ENCODE assay signal across 1 cellular context in the genomic region with DNA sequence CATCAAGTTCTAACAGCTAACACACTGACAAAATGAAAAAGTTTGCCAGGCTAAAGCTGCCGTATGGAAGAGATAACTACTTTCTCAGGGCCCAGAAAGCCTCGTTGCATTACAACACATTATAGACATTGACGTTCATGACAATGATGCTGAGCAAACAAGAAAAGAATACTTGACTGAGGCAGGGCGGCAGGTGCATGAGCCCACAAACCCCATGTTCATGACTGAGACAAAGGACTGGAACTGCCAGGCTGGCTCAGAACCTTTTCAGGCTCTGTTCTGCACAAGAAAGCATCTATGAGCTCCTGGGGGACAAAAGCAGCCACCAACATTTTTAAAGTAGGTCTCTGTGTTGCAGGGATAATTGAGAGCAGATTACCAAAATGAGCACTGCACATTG.
TF ChIP-seq lines count a peak whose summit lies in the region.

No MANE protein-coding gene starts in this region.

TF ChIP-seq in GM23338, 12 proteins besides CTCF, POLR2A, EP300 and RAD21 (continued from another document):
- TF ChIP-seq, protein P1, sequence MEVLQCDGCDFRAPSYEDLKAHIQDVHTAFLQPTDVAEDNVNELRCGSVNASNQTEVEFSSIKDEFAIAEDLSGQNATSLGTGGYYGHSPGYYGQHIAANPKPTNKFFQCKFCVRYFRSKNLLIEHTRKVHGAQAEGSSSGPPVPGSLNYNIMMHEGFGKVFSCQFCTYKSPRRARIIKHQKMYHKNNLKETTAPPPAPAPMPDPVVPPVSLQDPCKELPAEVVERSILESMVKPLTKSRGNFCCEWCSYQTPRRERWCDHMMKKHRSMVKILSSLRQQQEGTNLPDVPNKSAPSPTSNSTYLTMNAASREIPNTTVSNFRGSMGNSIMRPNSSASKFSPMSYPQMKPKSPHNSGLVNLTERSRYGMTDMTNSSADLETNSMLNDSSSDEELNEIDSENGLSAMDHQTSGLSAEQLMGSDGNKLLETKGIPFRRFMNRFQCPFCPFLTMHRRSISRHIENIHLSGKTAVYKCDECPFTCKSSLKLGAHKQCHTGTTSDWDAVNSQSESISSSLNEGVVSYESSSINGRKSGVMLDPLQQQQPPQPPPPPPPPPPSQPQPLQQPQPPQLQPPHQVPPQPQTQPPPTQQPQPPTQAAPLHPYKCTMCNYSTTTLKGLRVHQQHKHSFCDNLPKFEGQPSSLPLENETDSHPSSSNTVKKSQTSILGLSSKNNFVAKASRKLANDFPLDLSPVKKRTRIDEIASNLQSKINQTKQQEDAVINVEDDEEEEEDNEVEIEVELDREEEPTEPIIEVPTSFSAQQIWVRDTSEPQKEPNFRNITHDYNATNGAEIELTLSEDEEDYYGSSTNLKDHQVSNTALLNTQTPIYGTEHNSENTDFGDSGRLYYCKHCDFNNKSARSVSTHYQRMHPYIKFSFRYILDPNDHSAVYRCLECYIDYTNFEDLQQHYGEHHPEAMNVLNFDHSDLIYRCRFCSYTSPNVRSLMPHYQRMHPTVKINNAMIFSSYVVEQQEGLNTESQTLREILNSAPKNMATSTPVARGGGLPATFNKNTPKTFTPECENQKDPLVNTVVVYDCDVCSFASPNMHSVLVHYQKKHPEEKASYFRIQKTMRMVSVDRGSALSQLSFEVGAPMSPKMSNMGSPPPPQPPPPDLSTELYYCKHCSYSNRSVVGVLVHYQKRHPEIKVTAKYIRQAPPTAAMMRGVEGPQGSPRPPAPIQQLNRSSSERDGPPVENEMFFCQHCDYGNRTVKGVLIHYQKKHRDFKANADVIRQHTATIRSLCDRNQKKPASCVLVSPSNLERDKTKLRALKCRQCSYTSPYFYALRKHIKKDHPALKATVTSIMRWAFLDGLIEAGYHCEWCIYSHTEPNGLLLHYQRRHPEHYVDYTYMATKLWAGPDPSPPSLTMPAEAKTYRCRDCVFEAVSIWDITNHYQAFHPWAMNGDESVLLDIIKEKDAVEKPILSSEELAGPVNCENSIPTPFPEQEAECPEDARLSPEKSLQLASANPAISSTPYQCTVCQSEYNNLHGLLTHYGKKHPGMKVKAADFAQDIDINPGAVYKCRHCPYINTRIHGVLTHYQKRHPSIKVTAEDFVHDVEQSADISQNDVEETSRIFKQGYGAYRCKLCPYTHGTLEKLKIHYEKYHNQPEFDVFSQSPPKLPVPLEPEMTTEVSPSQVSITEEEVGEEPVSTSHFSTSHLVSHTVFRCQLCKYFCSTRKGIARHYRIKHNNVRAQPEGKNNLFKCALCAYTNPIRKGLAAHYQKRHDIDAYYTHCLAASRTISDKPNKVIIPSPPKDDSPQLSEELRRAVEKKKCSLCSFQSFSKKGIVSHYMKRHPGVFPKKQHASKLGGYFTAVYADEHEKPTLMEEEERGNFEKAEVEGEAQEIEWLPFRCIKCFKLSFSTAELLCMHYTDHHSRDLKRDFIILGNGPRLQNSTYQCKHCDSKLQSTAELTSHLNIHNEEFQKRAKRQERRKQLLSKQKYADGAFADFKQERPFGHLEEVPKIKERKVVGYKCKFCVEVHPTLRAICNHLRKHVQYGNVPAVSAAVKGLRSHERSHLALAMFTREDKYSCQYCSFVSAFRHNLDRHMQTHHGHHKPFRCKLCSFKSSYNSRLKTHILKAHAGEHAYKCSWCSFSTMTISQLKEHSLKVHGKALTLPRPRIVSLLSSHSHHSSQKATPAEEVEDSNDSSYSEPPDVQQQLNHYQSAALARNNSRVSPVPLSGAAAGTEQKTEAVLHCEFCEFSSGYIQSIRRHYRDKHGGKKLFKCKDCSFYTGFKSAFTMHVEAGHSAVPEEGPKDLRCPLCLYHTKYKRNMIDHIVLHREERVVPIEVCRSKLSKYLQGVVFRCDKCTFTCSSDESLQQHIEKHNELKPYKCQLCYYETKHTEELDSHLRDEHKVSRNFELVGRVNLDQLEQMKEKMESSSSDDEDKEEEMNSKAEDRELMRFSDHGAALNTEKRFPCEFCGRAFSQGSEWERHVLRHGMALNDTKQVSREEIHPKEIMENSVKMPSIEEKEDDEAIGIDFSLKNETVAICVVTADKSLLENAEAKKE (CRISPR knock-in tag; IDR thresholded peaks at IDR 0.05) = no peak
- TF ChIP-seq ZNF331 (CRISPR knock-in tag; IDR thresholded peaks at IDR 0.05; ENCODE audit: low read depth) (no peak), EZH2phosphoT487 (IDR thresholded peaks at IDR 0.05; ENCODE audit: unreplicated experiment) (no peak), POLR2AphosphoS5 (IDR thresholded peaks at IDR 0.05; ENCODE audit: low read depth) (no peak), EZH2 (IDR thresholded peaks at IDR 0.05; ENCODE audit: low read depth, unreplicated experiment) (no peak), STAT1 (IDR thresholded peaks at IDR 0.05; ENCODE audit: unreplicated experiment) (no peak), CREB1 (CRISPR knock-in tag; IDR thresholded peaks at IDR 0.05; ENCODE audit: low read depth) (no peak), NANOG (IDR thresholded peaks at IDR 0.05; ENCODE audit: borderline replicate concordance) (no peak)
- TF ChIP-seq, protein P2, sequence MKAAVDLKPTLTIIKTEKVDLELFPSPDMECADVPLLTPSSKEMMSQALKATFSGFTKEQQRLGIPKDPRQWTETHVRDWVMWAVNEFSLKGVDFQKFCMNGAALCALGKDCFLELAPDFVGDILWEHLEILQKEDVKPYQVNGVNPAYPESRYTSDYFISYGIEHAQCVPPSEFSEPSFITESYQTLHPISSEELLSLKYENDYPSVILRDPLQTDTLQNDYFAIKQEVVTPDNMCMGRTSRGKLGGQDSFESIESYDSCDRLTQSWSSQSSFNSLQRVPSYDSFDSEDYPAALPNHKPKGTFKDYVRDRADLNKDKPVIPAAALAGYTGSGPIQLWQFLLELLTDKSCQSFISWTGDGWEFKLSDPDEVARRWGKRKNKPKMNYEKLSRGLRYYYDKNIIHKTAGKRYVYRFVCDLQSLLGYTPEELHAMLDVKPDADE (IDR thresholded peaks at IDR 0.05) = no peak
- TF ChIP-seq, protein P3, sequence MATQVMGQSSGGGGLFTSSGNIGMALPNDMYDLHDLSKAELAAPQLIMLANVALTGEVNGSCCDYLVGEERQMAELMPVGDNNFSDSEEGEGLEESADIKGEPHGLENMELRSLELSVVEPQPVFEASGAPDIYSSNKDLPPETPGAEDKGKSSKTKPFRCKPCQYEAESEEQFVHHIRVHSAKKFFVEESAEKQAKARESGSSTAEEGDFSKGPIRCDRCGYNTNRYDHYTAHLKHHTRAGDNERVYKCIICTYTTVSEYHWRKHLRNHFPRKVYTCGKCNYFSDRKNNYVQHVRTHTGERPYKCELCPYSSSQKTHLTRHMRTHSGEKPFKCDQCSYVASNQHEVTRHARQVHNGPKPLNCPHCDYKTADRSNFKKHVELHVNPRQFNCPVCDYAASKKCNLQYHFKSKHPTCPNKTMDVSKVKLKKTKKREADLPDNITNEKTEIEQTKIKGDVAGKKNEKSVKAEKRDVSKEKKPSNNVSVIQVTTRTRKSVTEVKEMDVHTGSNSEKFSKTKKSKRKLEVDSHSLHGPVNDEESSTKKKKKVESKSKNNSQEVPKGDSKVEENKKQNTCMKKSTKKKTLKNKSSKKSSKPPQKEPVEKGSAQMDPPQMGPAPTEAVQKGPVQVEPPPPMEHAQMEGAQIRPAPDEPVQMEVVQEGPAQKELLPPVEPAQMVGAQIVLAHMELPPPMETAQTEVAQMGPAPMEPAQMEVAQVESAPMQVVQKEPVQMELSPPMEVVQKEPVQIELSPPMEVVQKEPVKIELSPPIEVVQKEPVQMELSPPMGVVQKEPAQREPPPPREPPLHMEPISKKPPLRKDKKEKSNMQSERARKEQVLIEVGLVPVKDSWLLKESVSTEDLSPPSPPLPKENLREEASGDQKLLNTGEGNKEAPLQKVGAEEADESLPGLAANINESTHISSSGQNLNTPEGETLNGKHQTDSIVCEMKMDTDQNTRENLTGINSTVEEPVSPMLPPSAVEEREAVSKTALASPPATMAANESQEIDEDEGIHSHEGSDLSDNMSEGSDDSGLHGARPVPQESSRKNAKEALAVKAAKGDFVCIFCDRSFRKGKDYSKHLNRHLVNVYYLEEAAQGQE (IDR thresholded peaks at IDR 0.05; ENCODE audit: unreplicated experiment) = no peak
